21 cellular contexts compared by ENCODE assay signal in genomic region chr9:13967011-13967410, GRCh38.
DNase-seq lines count a peak whose midpoint lies in the region; ATAC-seq and TF ChIP-seq lines count a peak whose summit lies in the region.
"Had no signal": no experiment of that assay in that cellular context is flagged by ENCODE, and none has a peak within 500 bp of the region (broad histone marks: within the 10 kb centered on the region; RNA-seq: fewer than 3 reads in every experiment).

No MANE protein-coding gene starts in this region.

- no peak overlapping the region for H3K4me2 ChIP-seq in neural progenitor cell
- H3K4me2 ChIP-seq: A549, KMS-11, SK-N-SH had no signal

- no peaks in the 10 kb centered on the region for H3K27me3 Mint-ChIP-seq in neural progenitor cell (ENCODE audit: insufficient read depth, low read depth)

- POLR2A ChIA-PET in HEK293 (lab: Yijun Ruan, JAX) = interaction anchor here (1.0 kb wide), 1 partner anchor 10 kb away, joined by 11 read pairs; no protein-coding TSS in a partner anchor

- H3K27ac Mint-ChIP-seq in neural progenitor cell = no peak overlapping the region
- H3K27ac Mint-ChIP-seq: CD8-positive, alpha-beta T cell had no signal

- no peaks in the 10 kb centered on the region for H3K36me3 ChIP-seq in HEK293 (ENCODE audit: control insufficient read depth in 2 of 2, insufficient read depth in 1 of 2, low read length in 2 of 2)
- H3K36me3 ChIP-seq in neural progenitor cell = no peaks in the 10 kb centered on the region
- H3K36me3 ChIP-seq: HAP-1 had no signal

- H3K27ac ChIP-seq in HEK293 (ENCODE audit: extremely low read depth, low read depth, low read length) (no peak overlapping the region; the same call in 1 of the 2 replicates), neural progenitor cell (no peak overlapping the region)
- H3K27ac ChIP-seq: A549, KMS-11 had no signal

- H4K20me1 ChIP-seq in neural progenitor cell (ENCODE audit: low read depth) = no peaks in the 10 kb centered on the region

- H3K9me3 ChIP-seq in HEK293 (ENCODE audit: control insufficient read depth, insufficient read depth, low read depth, low read length) (no peaks in the 10 kb centered on the region), neural progenitor cell (ENCODE audit: low read depth) (no peaks in the 10 kb centered on the region)
- H3K9me3 ChIP-seq: A549, HAP-1, SK-N-SH had no signal

- H3K4me1 ChIP-seq in HEK293 (ENCODE audit: control insufficient read depth, insufficient read depth, low read length) (peaks cover 15% of the 10 kb centered on the region), neural progenitor cell (peaks cover 7% of the 10 kb centered on the region)
- H3K4me1 ChIP-seq: A549, HAP-1 had no signal

- H3K79me2 ChIP-seq in neural progenitor cell (ENCODE audit: low read depth) = no peaks in the 10 kb centered on the region

- H3K27me3 ChIP-seq in neural progenitor cell = no peaks in the 10 kb centered on the region

- ATAC-seq in GM21786 (IDR thresholded peaks at IDR 0.05; ENCODE audit: unreplicated experiment) (no peak), HG02852 (IDR thresholded peaks at IDR 0.05; ENCODE audit: unreplicated experiment) (no peak), GM21528 (IDR thresholded peaks at IDR 0.05; ENCODE audit: low FRiP score, unreplicated experiment) (no peak)
- ATAC-seq: A549; CD8-positive, alpha-beta T cell; Panc1 had no signal

- H3K4me3 ChIP-seq in HEK293 (ENCODE audit: low read depth, low read length) = no peak overlapping the region
- no peak overlapping the region for H3K4me3 ChIP-seq in fibroblast of the aortic adventitia (ENCODE audit: low read depth, low read length)
- H3K4me3 ChIP-seq in neural progenitor cell = no peak overlapping the region
- H3K4me3 ChIP-seq: A549, HAP-1 had no signal

- peaks cover 29% of the 10 kb centered on the region for H3K4me1 Mint-ChIP-seq in neural progenitor cell

- peaks cover 15% of the 10 kb centered on the region for H3F3A ChIP-seq in neural progenitor cell (ENCODE audit: low read depth)

- H2AFZ ChIP-seq in neural progenitor cell (replicated peaks) = no peak overlapping the region

- no peak overlapping the region for H3K4me3 Mint-ChIP-seq in neural progenitor cell
- H3K4me3 Mint-ChIP-seq: CD8-positive, alpha-beta T cell had no signal

- DNase-seq in astrocyte of the hippocampus (ENCODE audit: low read depth, low spot score) (peak; percentile 64), fibroblast of the aortic adventitia (ENCODE audit: low read depth) (peak; percentile 24), neural progenitor cell (ENCODE audit: low spot score) (peak; percentile 47), hepatic stellate cell (ENCODE audit: low spot score) (no peak)
- DNase-seq: CD8-positive, alpha-beta T cell; GDM1; NCI-H1092 treated with DMSO at 0.1 percent for 48 hours; NCI-H1436 treated with DMSO at 0.1 percent for 48 hours; NCI-H1930; NCI-H2227 treated with DMSO at 0.1 percent for 48 hours; NCI-H82; SIG-M5; SK-N-SH had no signal

- CTCF ChIA-PET in HEK293 (lab: Yijun Ruan, JAX) = interaction anchor here (0.6 to 0.9 kb wide), 2 partner anchors 17 to 1201 kb away, joined by 3 to 4 read pairs; no protein-coding TSS in a partner anchor

- TF ChIP-seq CTCF in HEK293 (tag by site-specific recombination; IDR thresholded peaks at IDR 0.05) = no peak
- TF ChIP-seq CTCF in fibroblast of the aortic adventitia (IDR thresholded peaks at IDR 0.05; ENCODE audit: insufficient read depth, low read length) = no peak
- TF ChIP-seq CTCF in neural progenitor cell (IDR thresholded peaks at IDR 0.05) = no peak

- no peaks in the 10 kb centered on the region for H3K9me3 Mint-ChIP-seq in neural progenitor cell

- H3K9ac ChIP-seq in neural progenitor cell = no peak overlapping the region
- H3K9ac ChIP-seq: KMS-11, SK-N-SH had no signal

- H3K36me3 Mint-ChIP-seq in neural progenitor cell = no peaks in the 10 kb centered on the region
- H3K36me3 Mint-ChIP-seq: CD8-positive, alpha-beta T cell had no signal

TF ChIP-seq in HEK293, 187 proteins besides CTCF, POLR2A, EP300 and RAD21:
- TF ChIP-seq EGR2 (tag by site-specific recombination; IDR thresholded peaks at IDR 0.05; ENCODE audit: low read depth) = no peak
- no peak for TF ChIP-seq ZNF398 (tag by site-specific recombination; IDR thresholded peaks at IDR 0.05)
- TF ChIP-seq TRIM28 (IDR thresholded peaks at IDR 0.05; ENCODE audit: borderline replicate concordance, low read length) = no peak
- peak; percentile 77 for TF ChIP-seq ATF2 (tag by site-specific recombination; IDR thresholded peaks at IDR 0.05; ENCODE audit: low read depth)
- no peak for TF ChIP-seq ZBTB1 (tag by site-specific recombination; IDR thresholded peaks at IDR 0.05)
- no peak for TF ChIP-seq ZNF169 (tag by site-specific recombination; IDR thresholded peaks at IDR 0.05)
- no peak for TF ChIP-seq ZNF561 (tag by site-specific recombination; IDR thresholded peaks at IDR 0.05; ENCODE audit: borderline replicate concordance)
- TF ChIP-seq ZNF2 (tag by site-specific recombination; IDR thresholded peaks at IDR 0.05) = no peak
- no peak for TF ChIP-seq ZNF148 (tag by site-specific recombination; IDR thresholded peaks at IDR 0.05; ENCODE audit: borderline replicate concordance)
- peak; percentile 14; the same call in 1 of the 2 replicates for TF ChIP-seq TCF7L2 (IDR thresholded peaks at IDR 0.05; ENCODE audit: borderline replicate concordance, low read depth, low read length)
- TF ChIP-seq ZNF785 (tag by site-specific recombination; IDR thresholded peaks at IDR 0.05) = no peak
- no peak for TF ChIP-seq ZNF514 (tag by site-specific recombination; IDR thresholded peaks at IDR 0.05)
- TF ChIP-seq ZNF23 (tag by site-specific recombination; IDR thresholded peaks at IDR 0.05; ENCODE audit: borderline replicate concordance) = no peak
- no peak for TF ChIP-seq BCL11A (tag by site-specific recombination; IDR thresholded peaks at IDR 0.05; ENCODE audit: low read depth)
